In the genomic region with DNA sequence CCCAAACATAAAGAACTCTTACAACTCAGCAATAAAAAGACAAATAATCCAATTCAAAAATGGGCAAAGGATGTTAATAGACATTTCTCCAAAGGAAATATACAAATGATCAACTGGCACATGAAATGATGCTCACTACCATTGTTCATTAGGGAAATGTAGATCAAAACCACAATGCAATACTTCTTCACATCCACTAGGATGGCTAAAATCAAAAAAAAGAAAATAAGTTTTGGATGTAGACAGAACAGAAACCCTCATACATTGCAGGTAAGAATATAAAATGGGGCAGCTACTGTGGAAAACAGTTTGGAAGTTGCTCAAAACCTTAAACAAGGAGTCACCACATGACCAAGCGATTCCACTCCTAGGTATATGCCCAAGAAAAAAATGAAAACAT, we compare ENCODE assay signal across 20 cellular contexts. TPM values are rescaled to one million over a fixed set of nuclear protein-coding genes. Genes with fewer than 3 reads are reported as not detected.
DNase-seq lines count a peak whose midpoint lies in the region; ATAC-seq and TF ChIP-seq lines count a peak whose summit lies in the region.
"Had no signal": no experiment of that assay in that cellular context is flagged by ENCODE, and none has a peak within 500 bp of the region (broad histone marks: within the 10 kb centered on the region; RNA-seq: fewer than 3 reads in every experiment).

No MANE protein-coding gene starts in this region.

- H3K9me2 ChIP-seq in OCI-LY7 (ENCODE audit: insufficient read depth, low read length) = no peaks in the 10 kb centered on the region

- H3K4me2 ChIP-seq in DND-41 (ENCODE audit: insufficient read depth, low read length) = no peak overlapping the region
- H3K4me2 ChIP-seq in OCI-LY7 (ENCODE audit: low read length) = no peak overlapping the region

- no peak overlapping the region for H3K9ac ChIP-seq in DND-41 (ENCODE audit: low read depth, low read length)

- POLR2A ChIA-PET in OCI-LY7 (lab: Charles Lee) = interaction anchor here (0.5 kb wide), 1 partner anchor 102 kb away, joined by 3 read pairs; no protein-coding TSS in a partner anchor
- POLR2A ChIA-PET in naive thymus-derived CD8-positive, alpha-beta T cell (lab: Charles Lee) = interaction anchor here (1.2 kb wide), 1 partner anchor 15 kb away, joined by 3 read pairs; no protein-coding TSS in a partner anchor

- DNase-seq in DND-41 (no peak), OCI-LY7 (ENCODE audit: low spot score) (no peak), NCI-H2107 treated with DMSO at 0.1 percent for 48 hours (lab: John Stamatoyannopoulos, UW; ENCODE audit: unreplicated experiment) (no peak), lower leg skin (ENCODE audit: low spot score in 2 of 2) (no peak)
- DNase-seq in effector memory CD8-positive, alpha-beta T cell = no peak
- DNase-seq in naive thymus-derived CD8-positive, alpha-beta T cell = no peak
- DNase-seq: activated naive CD4-positive, alpha-beta T cell treated with Interleukin-2 at 50 U/mL for 16 hours; activated T-cell treated with anti-CD3 and anti-CD28 coated beads, Interleukin-2, amount 50 U/mL, for 24 hours; gastrocnemius medialis; GOT3; hypothalamus; IMR-90; mucosa of descending colon; NCI-H1105 treated with DMSO at 0.1 percent for 48 hours; NCI-H2107; T-helper 9 cell had no signal

- CTCF ChIA-PET in OCI-LY7 (lab: Charles Lee; ENCODE audit: unreplicated experiment) = no interaction called here

- H3K9me3 ChIP-seq in DND-41 (ENCODE audit: insufficient read depth, low read length, severe bottlenecking) (no peaks in the 10 kb centered on the region), OCI-LY7 (ENCODE audit: low read length) (no peaks in the 10 kb centered on the region; the same call in 1 of the 2 replicates)
- H3K9me3 ChIP-seq: gastrocnemius medialis, mucosa of descending colon, prostate gland had no signal

- H3K9me3 Mint-ChIP-seq in effector memory CD8-positive, alpha-beta T cell = no peaks in the 10 kb centered on the region
- no peaks in the 10 kb centered on the region for H3K9me3 Mint-ChIP-seq in naive thymus-derived CD8-positive, alpha-beta T cell
- H3K9me3 Mint-ChIP-seq: activated T-cell treated with anti-CD3 and anti-CD28 coated beads, Interleukin-2, amount 50 U/mL, for 24 hours had no signal

- H3K4me3 Mint-ChIP-seq in effector memory CD8-positive, alpha-beta T cell = peak overlapping the region; percentile 43 to 63
- H3K4me3 Mint-ChIP-seq in naive thymus-derived CD8-positive, alpha-beta T cell = no peak overlapping the region
- H3K4me3 Mint-ChIP-seq: activated T-cell treated with anti-CD3 and anti-CD28 coated beads, Interleukin-2, amount 50 U/mL, for 24 hours had no signal

- no peaks in the 10 kb centered on the region for H3K27me3 ChIP-seq in DND-41 (ENCODE audit: insufficient read depth, low read length, poor library complexity)
- H3K27me3 ChIP-seq: cardiac muscle cell, gastrocnemius medialis had no signal

- no peaks in the 10 kb centered on the region for H3K27me3 Mint-ChIP-seq in effector memory CD8-positive, alpha-beta T cell
- H3K27me3 Mint-ChIP-seq in naive thymus-derived CD8-positive, alpha-beta T cell = no peaks in the 10 kb centered on the region
- H3K27me3 Mint-ChIP-seq: activated T-cell treated with anti-CD3 and anti-CD28 coated beads, Interleukin-2, amount 50 U/mL, for 24 hours had no signal

- no peak overlapping the region for H3K27ac Mint-ChIP-seq in effector memory CD8-positive, alpha-beta T cell
- peak overlapping the region in 1 of 10 donors; percentile 31 for H3K27ac Mint-ChIP-seq in naive thymus-derived CD8-positive, alpha-beta T cell
- H3K27ac Mint-ChIP-seq: activated T-cell treated with anti-CD3 and anti-CD28 coated beads, Interleukin-2, amount 50 U/mL, for 24 hours had no signal

- BruUV-seq in OCI-LY7 (replicated peaks; lab: Mats Ljungman, UMichigan) = no TSS peak

- no peak overlapping the region for H3K4me3 ChIP-seq in DND-41 (ENCODE audit: low read depth in 1 of 2, low read length in 2 of 2)
- no peak overlapping the region for H3K4me3 ChIP-seq in OCI-LY7 (ENCODE audit: low read depth, low read length, poor library complexity, severe bottlenecking)
- no peak overlapping the region for H3K4me3 ChIP-seq in lower leg skin (ENCODE audit: low read depth, poor library complexity, severe bottlenecking)
- H3K4me3 ChIP-seq: cardiac muscle cell, gastrocnemius medialis, mucosa of descending colon, prostate gland had no signal

- H2AFZ ChIP-seq in DND-41 (ENCODE audit: low read depth, low read length) (no peak overlapping the region), OCI-LY7 (ENCODE audit: low read length) (no peak overlapping the region)

- ATAC-seq in DND-41 (ENCODE audit: insufficient read depth, low read depth) (no peak), GM21447 (IDR thresholded peaks at IDR 0.05; ENCODE audit: unreplicated experiment) (no peak), GM21360 (IDR thresholded peaks at IDR 0.05; ENCODE audit: unreplicated experiment) (no peak)
- no peak for ATAC-seq in effector memory CD8-positive, alpha-beta T cell (replicated peaks)
- peak; percentile 21 to 39 for ATAC-seq in naive thymus-derived CD8-positive, alpha-beta T cell
- ATAC-seq: gastrocnemius medialis, mucosa of descending colon had no signal

- H4K20me1 ChIP-seq in DND-41 (ENCODE audit: insufficient read depth, low read length) (peaks cover 7% of the 10 kb centered on the region; the same call in 1 of the 2 replicates), OCI-LY7 (ENCODE audit: insufficient read depth, low read length) (peaks cover 29% of the 10 kb centered on the region)

- no peak overlapping the region for H3K27ac ChIP-seq in DND-41 (ENCODE audit: low read length)
- no peak overlapping the region for H3K27ac ChIP-seq in OCI-LY7 (ENCODE audit: low read depth, low read length, poor library complexity, severe bottlenecking)
- H3K27ac ChIP-seq: cardiac muscle cell, gastrocnemius medialis, prostate gland had no signal

- WGBS in lower leg skin, 2 donors = 97 to 100% methylated on average over 1 of the region's 1 CpG

- H3K79me2 ChIP-seq in DND-41 (ENCODE audit: insufficient read depth, low read length) (peaks cover 73% of the 10 kb centered on the region), OCI-LY7 (ENCODE audit: insufficient read depth, low read depth, low read length) (peaks cover 96% of the 10 kb centered on the region)

- peaks cover 53% of the 10 kb centered on the region for H3K36me3 Mint-ChIP-seq in effector memory CD8-positive, alpha-beta T cell (ENCODE audit: insufficient read depth)
- peaks cover 0 to 12% (median 3%) of the 10 kb centered on the region in 3 donors for H3K36me3 Mint-ChIP-seq in naive thymus-derived CD8-positive, alpha-beta T cell

- intact Hi-C loops in OCI-LY7 (cut with micrococcal nuclease; ENCODE audit: unreplicated experiment) (no loop called here), lower leg skin (cut with DNase I; ENCODE audit: low total_unique reads) (no loop called here)

- no peak for TF ChIP-seq POLR2A in lower leg skin (IDR thresholded peaks at IDR 0.05)

- TF ChIP-seq CTCF in DND-41 (IDR thresholded peaks at IDR 0.05; ENCODE audit: borderline replicate concordance, extremely low read depth, low read length, poor library complexity, severe bottlenecking) (peak; percentile 14), OCI-LY7 (conservative IDR thresholded peaks at IDR 0.05; ENCODE audit: low read length) (0 out of 2 replicates have a peak, but pooled peaks have one; percentile 7), lower leg skin (IDR thresholded peaks at IDR 0.05) (no peak)

- H3K4me1 ChIP-seq in DND-41 (ENCODE audit: insufficient read depth, low read length) (no peaks in the 10 kb centered on the region), OCI-LY7 (ENCODE audit: insufficient read depth, low read length, poor library complexity, severe bottlenecking) (peaks cover 27% of the 10 kb centered on the region)
- H3K4me1 ChIP-seq: prostate gland had no signal

- H3K36me3 ChIP-seq in DND-41 (ENCODE audit: insufficient read depth, low read length) (no peaks in the 10 kb centered on the region), OCI-LY7 (ENCODE audit: insufficient read depth, low read length) (peaks cover 5% of the 10 kb centered on the region)
- H3K36me3 ChIP-seq: cardiac muscle cell, gastrocnemius medialis, prostate gland had no signal

- H3K4me1 Mint-ChIP-seq in effector memory CD8-positive, alpha-beta T cell (ENCODE audit: low read depth in 2 of 2) = peaks cover 42 to 75% of the 10 kb centered on the region in 2 donors
- H3K4me1 Mint-ChIP-seq in naive thymus-derived CD8-positive, alpha-beta T cell = peaks cover 24 to 79% (median 69%) of the 10 kb centered on the region in 4 donors

RNA-seq across cellular contexts. Expression of gene SIK3, which starts 16.3 kb away (rescaled TPM):
- total RNA-seq in OCI-LY7 (2014; rRNA removed; shearing (Covaris generic)) = 29.3 and 37.2 TPM in 2 replicates
- 72.9 and 78.6 TPM in 2 replicates for total RNA-seq in OCI-LY7 (2022)
- 10 to 100 TPM; 63.4 to 69.2 TPM for total RNA-seq in naive thymus-derived CD8-positive, alpha-beta T cell
- polyA plus RNA-seq in naive thymus-derived CD8-positive, alpha-beta T cell = 10 to 100 TPM; 14.1 to 16.2 (median 15.2) TPM
- total RNA-seq in lower leg skin = 10 to 100 TPM; 26.7 to 37.5 (median 30.1) TPM

Comparison
In these comparisons a context has a peak if more than half of its experiments do, and no peak if none do; other contexts are left out.
1. ATAC-seq: peak in naive thymus-derived CD8-positive, alpha-beta T cell (2 of 2); none in DND-41 (single experiment), effector memory CD8-positive, alpha-beta T cell (single experiment), GM21447 (single experiment) and GM21360 (single experiment).
2. CTCF ChIP-seq: peak in DND-41 (single experiment) and OCI-LY7 (single experiment); none in lower leg skin (0 of 3).
3. H3K4me3 Mint-ChIP-seq: peak in effector memory CD8-positive, alpha-beta T cell (2 of 2); none in naive thymus-derived CD8-positive, alpha-beta T cell (0 of 10).